In genomic region chr4:156633846-156634245, GRCh38 we compare ENCODE assay signal across 21 cellular contexts.
DNase-seq lines count a peak whose midpoint lies in the region; TF ChIP-seq lines count a peak whose summit lies in the region.
"Had no signal": no experiment of that assay in that cellular context is flagged by ENCODE, and none has a peak within 500 bp of the region (broad histone marks: within the 10 kb centered on the region; RNA-seq: fewer than 3 reads in every experiment).

No MANE protein-coding gene starts in this region.

- H2AFZ ChIP-seq in smooth muscle cell (ENCODE audit: low read depth), result peak overlapping the region; percentile 55

- H3K4me3 ChIP-seq in SJCRH30 (peak overlapping the region; percentile 37), smooth muscle cell (no peak overlapping the region), A673 (ENCODE audit: low read depth, low read length, poor library complexity, severe bottlenecking) (no peak overlapping the region)
- H3K4me3 ChIP-seq: Peyer's patch had no signal

- CTCF ChIA-PET in A673 (lab: Charles Lee), result no interaction called here

- H3K9me3 ChIP-seq in SJCRH30 (replicated peaks), result no peaks in the 10 kb centered on the region
- no peaks in the 10 kb centered on the region for H3K9me3 ChIP-seq in smooth muscle cell (replicated peaks; ENCODE audit: low read depth)
- peaks cover under 1% of the 10 kb centered on the region for H3K9me3 ChIP-seq in A673 (ENCODE audit: low read depth, low read length, poor library complexity, severe bottlenecking)
- H3K9me3 ChIP-seq: Peyer's patch had no signal

- H3K27me3 ChIP-seq in SJCRH30 (no peaks in the 10 kb centered on the region), smooth muscle cell (ENCODE audit: low read depth) (no peaks in the 10 kb centered on the region), A673 (replicated peaks; ENCODE audit: insufficient read depth, low read depth, low read length, poor library complexity) (no peaks in the 10 kb centered on the region)
- H3K27me3 ChIP-seq: Peyer's patch had no signal

- H4K20me1 ChIP-seq in smooth muscle cell (ENCODE audit: low read depth), result no peaks in the 10 kb centered on the region

- H3K36me3 ChIP-seq in SJCRH30 (no peaks in the 10 kb centered on the region), smooth muscle cell (ENCODE audit: low read depth) (no peaks in the 10 kb centered on the region), A673 (ENCODE audit: insufficient read depth, low read length, poor library complexity, severe bottlenecking) (no peaks in the 10 kb centered on the region)
- H3K36me3 ChIP-seq: Peyer's patch had no signal

- H3K4me2 ChIP-seq in smooth muscle cell, result no peak overlapping the region
- H3K4me2 ChIP-seq: KMS-11 had no signal

- WGBS in smooth muscle cell (ENCODE audit: low lambda C conversion rate), result 92% methylated on average over 5 of the region's 5 CpGs

- H3K9ac ChIP-seq in smooth muscle cell (ENCODE audit: low read depth), result no peak overlapping the region
- H3K9ac ChIP-seq: KMS-11 had no signal

- H3F3A ChIP-seq in smooth muscle cell (ENCODE audit: low read depth), result no peaks in the 10 kb centered on the region

- intact Hi-C loops in A673 (cut with micrococcal nuclease; ENCODE audit: unreplicated experiment), result no loop called here

- POLR2A ChIA-PET in A673 (lab: Charles Lee; ENCODE audit: low non-redundant PET), result no interaction called here

- DNase-seq in NCI-H446 treated with DMSO at 0.1 percent for 48 hours (lab: John Stamatoyannopoulos, UW) (peak; percentile 23), NCI-H446 (lab: John Stamatoyannopoulos, UW) (no peak), NCI-H1694 treated with DMSO at 0.1 percent for 48 hours (lab: John Stamatoyannopoulos, UW) (peak; percentile 68), SJCRH30 (peak; percentile 43 to 79), smooth muscle cell (lab: John Stamatoyannopoulos, UW; ENCODE audit: unreplicated experiment) (no peak), HCEC 1CT (no peak), A673 (ENCODE audit: low spot score) (no peak)
- DNase-seq: Calu3; CD8-positive, alpha-beta memory T cell; DMS79; GOT3; NCI-H1105; NCI-H146; NCI-H2081; NCI-H2227 treated with DMSO at 0.1 percent for 48 hours; NCI-H69; Peyer's patch; SW 1271; T-helper 17 cell had no signal

- no peaks in the 10 kb centered on the region for H3K79me2 ChIP-seq in smooth muscle cell (ENCODE audit: low read depth)

- H3K4me1 ChIP-seq in SJCRH30 (peaks cover 29% of the 10 kb centered on the region), smooth muscle cell (ENCODE audit: low read depth) (peaks cover 13% of the 10 kb centered on the region), A673 (ENCODE audit: insufficient read depth, low read length, poor library complexity, severe bottlenecking) (peaks cover 11% of the 10 kb centered on the region)
- H3K4me1 ChIP-seq: Peyer's patch had no signal

- BruUV-seq in A673 (replicated peaks; lab: Mats Ljungman, UMichigan), result no TSS peak

- H3K27ac ChIP-seq in SJCRH30 (peak overlapping the region; percentile 88), smooth muscle cell (ENCODE audit: low read depth) (no peak overlapping the region), A673 (ENCODE audit: low read depth, low read length, poor library complexity, severe bottlenecking) (no peak overlapping the region)
- H3K27ac ChIP-seq: C4-2B, KMS-11, Peyer's patch had no signal

- TF ChIP-seq CTCF in smooth muscle cell (IDR thresholded peaks at IDR 0.05; ENCODE audit: borderline replicate concordance, insufficient read depth, poor library complexity, severe bottlenecking) (no peak), A673 (conservative IDR thresholded peaks at IDR 0.05; ENCODE audit: low read depth, low read length) (no peak)

Comparison
In these comparisons a context has a peak if more than half of its experiments do, and no peak if none do; other contexts are left out.
1. DNase-seq: peak in NCI-H446 treated with DMSO at 0.1 percent for 48 hours (single experiment), NCI-H1694 treated with DMSO at 0.1 percent for 48 hours (single experiment) and SJCRH30 (2 of 2); none in NCI-H446 (0 of 2), smooth muscle cell (single experiment), HCEC 1CT (single experiment) and A673 (single experiment).